Comparison of ENCODE assay signal across 1 cellular context in genomic region chr17:61517265-61517664, GRCh38.
TF ChIP-seq lines count a peak whose summit lies in the region.

No MANE protein-coding gene starts in this region.

TF ChIP-seq in HepG2, 621 proteins besides CTCF, POLR2A, EP300 and RAD21 (continued from another document):
- TF ChIP-seq ZNF318 (CRISPR knock-in tag; IDR thresholded peaks at IDR 0.05) (no peak), ZNF629 (CRISPR knock-in tag; conservative IDR thresholded peaks at IDR 0.05) (0 out of 2 replicates have a peak, but pooled peaks have one; percentile 5), JUN (CRISPR knock-in tag; IDR thresholded peaks at IDR 0.05) (no peak), MAFK (conservative IDR thresholded peaks at IDR 0.05 in 1 of 2, IDR thresholded peaks at IDR 0.05 in 1 of 2; ENCODE audit: low read length in 2 of 2) (peak; percentile 26 to 42; a peak in 2 of 4 replicates)
TF ChIP-seq in HepG2: peak in this region for 3.
